ENCODE assay signal across 1 cellular context in genomic region chr2:227320305-227321094, GRCh38.
TF ChIP-seq lines count a peak whose summit lies in the region.

No MANE protein-coding gene starts in this region.

TF ChIP-seq in K562, 482 proteins besides CTCF, POLR2A, EP300 and RAD21 (continued from another document):
- TF ChIP-seq, protein P1, sequence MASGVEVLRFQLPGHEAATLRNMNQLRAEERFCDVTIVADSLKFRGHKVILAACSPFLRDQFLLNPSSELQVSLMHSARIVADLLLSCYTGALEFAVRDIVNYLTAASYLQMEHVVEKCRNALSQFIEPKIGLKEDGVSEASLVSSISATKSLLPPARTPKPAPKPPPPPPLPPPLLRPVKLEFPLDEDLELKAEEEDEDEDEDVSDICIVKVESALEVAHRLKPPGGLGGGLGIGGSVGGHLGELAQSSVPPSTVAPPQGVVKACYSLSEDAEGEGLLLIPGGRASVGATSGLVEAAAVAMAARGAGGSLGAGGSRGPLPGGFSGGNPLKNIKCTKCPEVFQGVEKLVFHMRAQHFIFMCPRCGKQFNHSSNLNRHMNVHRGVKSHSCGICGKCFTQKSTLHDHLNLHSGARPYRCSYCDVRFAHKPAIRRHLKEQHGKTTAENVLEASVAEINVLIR (CRISPR knock-in tag; IDR thresholded peaks at IDR 0.05) = no peak
- TF ChIP-seq E2F6 (IDR thresholded peaks at IDR 0.05; ENCODE audit: borderline replicate concordance in 1 of 2, extremely low read depth in 1 of 2, insufficient read depth in 1 of 2, insufficient read length in 1 of 2, low read depth in 1 of 2, low read length in 1 of 2, poor library complexity in 1 of 2, severe bottlenecking in 1 of 2) = peak; percentile 24 to 34
- TF ChIP-seq HOMEZ (CRISPR knock-in tag; IDR thresholded peaks at IDR 0.05) = no peak
- peak in 1 of 2 experiments; percentile 38; a peak in 1 of 4 replicates for TF ChIP-seq RCOR1 (IDR thresholded peaks at IDR 0.05; ENCODE audit: borderline replicate concordance in 1 of 2, low read depth in 2 of 2, low read length in 2 of 2)
- peak; percentile 46; the same call in 1 of the 2 replicates for TF ChIP-seq SOX6 (IDR thresholded peaks at IDR 0.05)
- TF ChIP-seq L3MBTL2 (IDR thresholded peaks at IDR 0.05) = peak; percentile 78
- TF ChIP-seq ARID1B (IDR thresholded peaks at IDR 0.05) = peak; percentile 62
- no peak for TF ChIP-seq MAFK (IDR thresholded peaks at IDR 0.05; ENCODE audit: low read length)
- peak; percentile 46; the same call in 1 of the 2 replicates for TF ChIP-seq TCF3 (CRISPR knock-in tag; IDR thresholded peaks at IDR 0.05)
- TF ChIP-seq CBFA2T2 (conservative IDR thresholded peaks at IDR 0.05) = peak; percentile 69
- peak; percentile 59; the same call in 1 of the 2 replicates for TF ChIP-seq TAL1 (IDR thresholded peaks at IDR 0.05)
- TF ChIP-seq RBFOX2 (IDR thresholded peaks at IDR 0.05; ENCODE audit: low read depth, low read length) = no peak; the same call in 1 of the 2 replicates
- TF ChIP-seq RB1 (IDR thresholded peaks at IDR 0.05; ENCODE audit: low read depth) = no peak
- peak in 1 of 2 experiments; percentile 57; a peak in 3 of 4 replicates for TF ChIP-seq TRIM24 (IDR thresholded peaks at IDR 0.05)
- TF ChIP-seq MGA (IDR thresholded peaks at IDR 0.05) = peak; percentile 55
- 0 out of 2 replicates have a peak, but pooled peaks have one; percentile 45 for TF ChIP-seq FOXM1 (IDR thresholded peaks at IDR 0.05; ENCODE audit: low read depth)
- TF ChIP-seq FOXM1 (CRISPR knock-in tag; IDR thresholded peaks at IDR 0.05; ENCODE audit: low read depth) = no peak
- TF ChIP-seq ZNF639 (CRISPR knock-in tag; conservative IDR thresholded peaks at IDR 0.05 in 1 of 2, IDR thresholded peaks at IDR 0.05 in 1 of 2) = no peak
- TF ChIP-seq ZNF41 (CRISPR knock-in tag; conservative IDR thresholded peaks at IDR 0.05) = no peak
- TF ChIP-seq SREBF1 (IDR thresholded peaks at IDR 0.05; ENCODE audit: borderline replicate concordance, low read depth, low read length) = no peak
- no peak for TF ChIP-seq HNRNPL (IDR thresholded peaks at IDR 0.05; ENCODE audit: low read depth, low read length)
- peak; percentile 58; the same call in 1 of the 2 replicates for TF ChIP-seq TEAD4 (IDR thresholded peaks at IDR 0.05; ENCODE audit: low read length)
- TF ChIP-seq TEAD4 (CRISPR knock-in tag; IDR thresholded peaks at IDR 0.05; ENCODE audit: borderline replicate concordance) = no peak
- 0 out of 2 replicates have a peak, but pooled peaks have one; percentile 34 for TF ChIP-seq MYC (IDR thresholded peaks at IDR 0.05; ENCODE audit: low read depth, low read length)
- TF ChIP-seq MYC (CRISPR knock-in tag; IDR thresholded peaks at IDR 0.05; ENCODE audit: borderline replicate concordance, low read depth) = no peak
- TF ChIP-seq SMARCA4 (IDR thresholded peaks at IDR 0.05) = 0 out of 2 replicates have a peak, but pooled peaks have one; percentile 23
- peak; percentile 34; the same call in 1 of the 2 replicates for TF ChIP-seq CXXC5 (CRISPR knock-in tag; IDR thresholded peaks at IDR 0.05)
